ENCODE assay signal across 18 cellular contexts in the genomic region with DNA sequence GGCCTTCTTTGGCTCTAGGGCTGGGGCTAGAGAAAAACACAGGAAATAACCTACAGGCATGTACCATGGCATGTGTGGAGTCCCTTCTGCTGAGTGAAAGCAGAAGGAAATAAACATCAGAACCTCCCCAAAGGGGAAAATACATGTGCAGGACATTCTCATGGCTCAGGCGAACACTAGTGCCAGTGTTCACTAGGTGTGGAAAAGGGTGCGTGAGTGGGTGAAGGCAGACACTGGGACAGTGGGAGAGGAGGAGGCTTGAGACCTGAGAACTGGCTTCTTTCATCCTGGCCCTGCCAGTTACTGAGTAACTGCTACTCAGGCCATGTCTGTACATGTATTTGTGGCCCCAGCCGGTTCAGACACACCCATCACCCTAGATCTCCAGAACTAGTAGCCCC.
DNase-seq lines count a peak whose midpoint lies in the region; ATAC-seq and TF ChIP-seq lines count a peak whose summit lies in the region.
"Had no signal": no experiment of that assay in that cellular context is flagged by ENCODE, and none has a peak within 500 bp of the region (broad histone marks: within the 10 kb centered on the region; RNA-seq: fewer than 3 reads in every experiment).

No MANE protein-coding gene starts in this region.

- H3K9me3 ChIP-seq in osteoblast (ENCODE audit: low read depth, low read length) (no peaks in the 10 kb centered on the region), HAP-1 (no peaks in the 10 kb centered on the region)

- H3K4me3 Mint-ChIP-seq in activated T-helper 17 cell treated with anti-CD3 and anti-CD28 coated beads, Interleukin-2, amount 50 U/mL, for 72 hours: no peak overlapping the region
- H3K4me3 Mint-ChIP-seq: activated naive CD8-positive, alpha-beta T cell; naive thymus-derived CD8-positive, alpha-beta T cell; T-helper 17 cell had no signal

- no peak overlapping the region for H3K27ac ChIP-seq in osteoblast (ENCODE audit: low read depth, low read length)
- H3K27ac ChIP-seq: KMS-11 had no signal

- no peak for TF ChIP-seq CTCF in osteoblast (IDR thresholded peaks at IDR 0.05; ENCODE audit: extremely low read depth, low read depth, low read length)

- H3K36me3 ChIP-seq in osteoblast (ENCODE audit: insufficient read depth, low read length): no peaks in the 10 kb centered on the region
- no peaks in the 10 kb centered on the region for H3K36me3 ChIP-seq in HAP-1 (replicated peaks)

- H3K4me1 ChIP-seq in osteoblast (ENCODE audit: insufficient read depth, low read length): no peaks in the 10 kb centered on the region
- H3K4me1 ChIP-seq in HAP-1: no peaks in the 10 kb centered on the region

- no peak overlapping the region for H3K4me2 ChIP-seq in osteoblast (ENCODE audit: insufficient read depth, low read length)
- H3K4me2 ChIP-seq: KMS-11 had no signal

- no peaks in the 10 kb centered on the region for H3K4me1 Mint-ChIP-seq in activated T-helper 17 cell treated with anti-CD3 and anti-CD28 coated beads, Interleukin-2, amount 50 U/mL, for 72 hours

- H3K4me3 ChIP-seq in osteoblast (ENCODE audit: insufficient read depth, low read length) (no peak overlapping the region), HAP-1 (no peak overlapping the region)

- no peaks in the 10 kb centered on the region for H3K36me3 Mint-ChIP-seq in activated T-helper 17 cell treated with anti-CD3 and anti-CD28 coated beads, Interleukin-2, amount 50 U/mL, for 72 hours (ENCODE audit: low read depth)
- H3K36me3 Mint-ChIP-seq: activated naive CD8-positive, alpha-beta T cell; naive thymus-derived CD8-positive, alpha-beta T cell had no signal

- DNase-seq in UCSD-AML1 (lab: John Stamatoyannopoulos, UW; ENCODE audit: unreplicated experiment): peak; percentile 39
- peak; percentile 76 for DNase-seq in osteoblast (ENCODE audit: insufficient read length, low spot score, missing footprints)
- DNase-seq in left lobe of liver (ENCODE audit: low spot score): no peak
- no peak for DNase-seq in HAP-1 (ENCODE audit: low spot score in 2 of 2)
- DNase-seq: activated CD4-positive, alpha-beta T cell treated with anti-CD3 and anti-CD28 coated beads for 1 hour; activated CD8-positive, alpha-beta memory T cell treated with anti-CD3 and anti-CD28 coated beads, Interleukin-2, amount 50 U/mL, for 48 hours; central memory CD4-positive, alpha-beta T cell; head of caudate nucleus; kidney glomerular epithelial cell; naive thymus-derived CD8-positive, alpha-beta T cell; stimulated activated CD4-positive, alpha-beta T cell treated with anti-CD3 and anti-CD28 coated beads, Interleukin-1b, Interleukin-23, amount 100 ng/mL, for 48 hours; T-helper 17 cell had no signal

- H3K27me3 ChIP-seq in osteoblast (ENCODE audit: insufficient read depth, low read length) (no peaks in the 10 kb centered on the region), HAP-1 (ENCODE audit: low read depth) (no peaks in the 10 kb centered on the region)

- H3K27me3 Mint-ChIP-seq in activated T-helper 17 cell treated with anti-CD3 and anti-CD28 coated beads, Interleukin-2, amount 50 U/mL, for 72 hours: no peaks in the 10 kb centered on the region
- H3K27me3 Mint-ChIP-seq: activated naive CD8-positive, alpha-beta T cell; T-helper 17 cell had no signal

- no peaks in the 10 kb centered on the region for H3K9me3 Mint-ChIP-seq in activated T-helper 17 cell treated with anti-CD3 and anti-CD28 coated beads, Interleukin-2, amount 50 U/mL, for 72 hours
- H3K9me3 Mint-ChIP-seq: naive thymus-derived CD8-positive, alpha-beta T cell had no signal

- no peaks in the 10 kb centered on the region for H3K79me2 ChIP-seq in osteoblast (ENCODE audit: insufficient read depth, low read length)

- peak; percentile 58 for ATAC-seq in GM18498 (IDR thresholded peaks at IDR 0.05; ENCODE audit: unreplicated experiment)
- ATAC-seq in HG02759 (IDR thresholded peaks at IDR 0.05; ENCODE audit: unreplicated experiment): peak; percentile 62
- ATAC-seq in left lobe of liver: no peak
- ATAC-seq in HG03196 (IDR thresholded peaks at IDR 0.05; ENCODE audit: unreplicated experiment): no peak
- no peak for ATAC-seq in activated T-helper 17 cell treated with anti-CD3 and anti-CD28 coated beads, Interleukin-2, amount 50 U/mL, for 72 hours (replicated peaks)
- ATAC-seq: naive thymus-derived CD8-positive, alpha-beta T cell; T-helper 17 cell had no signal

- H2AFZ ChIP-seq in osteoblast (ENCODE audit: low read length): no peak overlapping the region

- no peaks in the 10 kb centered on the region for H4K20me1 ChIP-seq in osteoblast (ENCODE audit: insufficient read depth, low read length)

- in situ Hi-C loops in HAP-1 (cut with MboI; ENCODE audit: low sequenced_read_pairs): no loop called here

- no peak overlapping the region for H3K27ac Mint-ChIP-seq in activated T-helper 17 cell treated with anti-CD3 and anti-CD28 coated beads, Interleukin-2, amount 50 U/mL, for 72 hours
- H3K27ac Mint-ChIP-seq: activated naive CD8-positive, alpha-beta T cell; T-helper 17 cell had no signal

Comparison
In these comparisons a context has a peak if more than half of its experiments do, and no peak if none do; other contexts are left out.
1. ATAC-seq: peak in GM18498 (single experiment) and HG02759 (single experiment); none in left lobe of liver (single experiment), HG03196 (single experiment) and activated T-helper 17 cell treated with anti-CD3 and anti-CD28 coated beads, Interleukin-2, amount 50 U/mL, for 72 hours (single experiment).
2. DNase-seq: peak in UCSD-AML1 (single experiment) and osteoblast (single experiment); none in left lobe of liver (single experiment) and HAP-1 (0 of 2).